Comparison of ENCODE assay signal across 8 cellular contexts in the genomic region with DNA sequence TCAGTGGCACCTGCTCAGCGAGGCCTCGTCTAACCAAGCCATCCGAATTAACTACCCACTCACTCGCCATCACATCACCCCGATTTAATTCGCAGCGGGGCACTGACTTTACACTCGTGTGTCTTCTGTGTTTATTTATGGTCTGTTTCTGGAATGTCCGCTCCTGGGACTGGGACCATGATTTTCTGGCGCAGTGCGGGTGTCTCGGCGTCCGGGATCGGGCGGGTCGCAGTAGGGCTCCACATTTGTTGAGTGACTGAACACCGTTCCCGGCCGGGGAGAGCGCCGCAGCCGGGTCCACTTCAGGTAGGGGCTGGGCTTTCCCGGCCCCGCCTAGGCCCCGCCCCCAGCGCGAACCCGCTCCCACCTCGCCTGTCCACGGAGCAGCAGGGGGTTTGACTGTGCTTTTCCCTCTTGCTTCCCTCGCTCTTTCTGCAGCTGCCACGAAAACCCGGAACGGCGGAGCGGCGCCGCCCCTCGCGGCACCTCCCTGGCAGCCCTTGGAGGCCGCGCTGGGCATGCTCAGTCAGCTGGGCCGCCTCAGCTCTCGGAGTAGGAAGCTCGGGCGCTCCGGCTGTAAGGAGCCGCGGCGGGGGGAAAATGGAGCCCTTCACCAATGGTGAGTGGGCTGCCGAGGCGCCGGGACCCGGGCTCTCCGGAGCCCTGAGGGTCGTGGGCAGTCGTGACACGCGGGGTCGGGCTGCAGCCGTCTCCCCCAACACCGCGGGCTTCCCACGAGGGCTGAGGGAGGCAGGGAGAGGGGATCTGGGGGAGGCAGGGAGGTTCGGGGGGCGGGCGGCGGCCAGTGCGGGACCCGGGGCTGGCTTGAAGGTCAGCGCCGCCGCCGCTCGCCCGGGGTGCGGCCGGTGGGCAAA. TPM values are rescaled to one million over a fixed set of nuclear protein-coding genes. Genes with fewer than 3 reads are reported as not detected.
DNase-seq lines count a peak whose midpoint lies in the region; ATAC-seq, FAIRE-seq and TF ChIP-seq lines count a peak whose summit lies in the region.

A gene (plus strand): TSS at position 525 of the 875 bp plus-strand sequence. CDS start 76 bp downstream, at position 601.

- DNase-seq in GM12891 (ENCODE audit: insufficient read length, low spot score) (peak; percentile 57), NCI-H146 (lab: John Stamatoyannopoulos, UW) (peak; percentile 96), T-helper 1 cell (peak; percentile 87 to 98 (median 90)), amniotic epithelial cell (ENCODE audit: low read depth) (peak; percentile 97), heart right ventricle (peak; percentile 96), posterior vena cava (ENCODE audit: low spot score) (peak; percentile 98), upper lobe of right lung (peak; percentile 98)

- H3K4me3 ChIP-seq in heart right ventricle, result peak within 1 kb of the TSS; percentile 73 to 93 (median 88)
- H3K4me3 ChIP-seq in upper lobe of right lung, result peak within 1 kb of the TSS; percentile 96

- H3K27me3 ChIP-seq in heart right ventricle, result no peaks in the 10 kb centered on the region
- H3K27me3 ChIP-seq in upper lobe of right lung, result no peaks in the 10 kb centered on the region

- no peaks in the 10 kb centered on the region for H3K9me3 ChIP-seq in heart right ventricle
- H3K9me3 ChIP-seq in upper lobe of right lung, result no peaks in the 10 kb centered on the region

- peak within 1 kb of the TSS; percentile 94 to 99 (median 97) for H3K27ac ChIP-seq in heart right ventricle
- peak within 1 kb of the TSS; percentile 98 for H3K27ac ChIP-seq in upper lobe of right lung

- no peak for TF ChIP-seq CTCF in heart right ventricle (IDR thresholded peaks at IDR 0.05)
- TF ChIP-seq CTCF in upper lobe of right lung (IDR thresholded peaks at IDR 0.05), result no peak

- WGBS in heart right ventricle, 2 donors, result 1% methylated on average over 68 to 79 of the region's 79 CpGs

- ATAC-seq in HG02852 (IDR thresholded peaks at IDR 0.05; ENCODE audit: unreplicated experiment), result peak; percentile 55
- peak; percentile 86 to 95 (median 92) for ATAC-seq in heart right ventricle
- peak; percentile 89 for ATAC-seq in upper lobe of right lung

- H3K4me1 ChIP-seq in heart right ventricle, result peaks cover 0 to 67% (median 40%) of the 10 kb centered on the region in 9 donors
- H3K4me1 ChIP-seq in upper lobe of right lung, result peaks cover 40% of the 10 kb centered on the region

- H3K36me3 ChIP-seq in heart right ventricle (no peaks in the 10 kb centered on the region), upper lobe of right lung (no peaks in the 10 kb centered on the region)

- TF ChIP-seq POLR2A in GM12891 (IDR thresholded peaks at IDR 0.05; ENCODE audit: low read depth, low read length), result no peak; the same call in 1 of the 2 replicates

- FAIRE-seq in GM12891 (lab: Jason Lieb, UNC), result no peak

- intact Hi-C loops in heart right ventricle (cut with DNase I) (loop anchor here in 6 of 10 donors (5.0 to 10.0 kb wide), 7 partner anchors 37 to 131 kb away; a partner anchor contains a TSS), posterior vena cava (cut with DNase I) (no loop called here), upper lobe of right lung (cut with DNase I) (no loop called here)

TF ChIP-seq in GM12891, 5 proteins besides CTCF, POLR2A, EP300 and RAD21:
- TF ChIP-seq TAF1 (IDR thresholded peaks at IDR 0.05; ENCODE audit: low read depth, low read length) (peak; percentile 72), POLR2AphosphoS5 (IDR thresholded peaks at IDR 0.05; ENCODE audit: low read depth, low read length) (no peak), PAX5 (IDR thresholded peaks at IDR 0.05; ENCODE audit: insufficient read depth, low read length, severe bottlenecking) (no peak), POU2F2 (IDR thresholded peaks at IDR 0.05; ENCODE audit: low read depth, low read length) (peak; percentile 61; the same call in 1 of the 2 replicates), SPI1 (IDR thresholded peaks at IDR 0.05; ENCODE audit: low read depth, low read length) (no peak)
TF ChIP-seq in GM12891: peak in this region for 2.

RNA-seq across cellular contexts. Expression of the gene that starts here (rescaled TPM):
- polyA plus RNA-seq in GM12891 (2012; ENCODE audit: low read depth, missing spikeins), result 9.2 TPM
- 10 to 100 TPM; 46.7 to 87.4 (median 70.0) TPM for total RNA-seq in heart right ventricle
- polyA plus RNA-seq in heart right ventricle, result 1 to 10 TPM; 5.4 to 7.8 TPM
- total RNA-seq in posterior vena cava, result 10 to 100 TPM; 50.9 to 52.4 TPM
- 50.6 TPM for total RNA-seq in upper lobe of right lung

Comparison
In these comparisons a context has a peak if more than half of its experiments do, and no peak if none do; other contexts are left out.
1. Peak in every context shown above with its lines: DNase-seq, ATAC-seq, H3K4me3 ChIP-seq and H3K27ac ChIP-seq.
2. intact Hi-C loops: an anchor here in heart right ventricle (5.0 to 10.0 kb wide); none called in posterior vena cava and upper lobe of right lung.